ENCODE assay signal across 18 cellular contexts in genomic region chr9:88056876-88057275, GRCh38.
DNase-seq lines count a peak whose midpoint lies in the region; ATAC-seq, FAIRE-seq and TF ChIP-seq lines count a peak whose summit lies in the region.
"Had no signal": no experiment of that assay in that cellular context is flagged by ENCODE, and none has a peak within 500 bp of the region (broad histone marks: within the 10 kb centered on the region; RNA-seq: fewer than 3 reads in every experiment).

No MANE protein-coding gene starts in this region.

- H3K4me3 ChIP-seq in MG63, result no peak overlapping the region
- H3K4me3 ChIP-seq in bronchial epithelial cell (ENCODE audit: low read depth, low read length), result no peak overlapping the region
- H3K4me3 ChIP-seq: left lung, neural progenitor cell had no signal

- TF ChIP-seq CTCF in bronchial epithelial cell (IDR thresholded peaks at IDR 0.05; ENCODE audit: insufficient read depth, low read length, severe bottlenecking), result no peak

- no peaks in the 10 kb centered on the region for H3K27me3 ChIP-seq in MG63
- H3K27me3 ChIP-seq in bronchial epithelial cell (ENCODE audit: control insufficient read depth, insufficient read depth, low read length), result no peaks in the 10 kb centered on the region
- H3K27me3 ChIP-seq: left lung, neural progenitor cell had no signal

- no peaks in the 10 kb centered on the region for H3K9me3 ChIP-seq in MG63
- H3K9me3 ChIP-seq: left lung had no signal

- H3K36me3 ChIP-seq in MG63, result no peaks in the 10 kb centered on the region
- no peaks in the 10 kb centered on the region for H3K36me3 ChIP-seq in bronchial epithelial cell (ENCODE audit: control insufficient read depth, insufficient read depth, low read length)
- H3K36me3 ChIP-seq: left lung, neural progenitor cell had no signal

- DNase-seq in EH (ENCODE audit: low read depth) (peak; percentile 51), MG63 (peak; percentile 50), bronchial epithelial cell (ENCODE audit: low read depth) (peak; percentile 57), kidney glomerular epithelial cell (lab: John Stamatoyannopoulos, UW) (peak; percentile 11), dermis blood vessel endothelial cell (no peak)
- DNase-seq: activated CD4-positive, alpha-beta T cell treated with anti-CD3 and anti-CD28 coated beads for 48 hours; activated CD8-positive, alpha-beta memory T cell treated with anti-CD3 and anti-CD28 coated beads, Interleukin-2, amount 10 ng/mL, durations not matched to agents 7 days and 5 days; activated naive CD8-positive, alpha-beta T cell treated with anti-CD3 and anti-CD28 coated beads, Interleukin-2, amount 10 ng/mL, durations not matched to agents 7 days and 5 days; caudate nucleus; left lung; NCI-H187; NCI-H2227 treated with DMSO at 0.1 percent for 48 hours; NCI-H82 had no signal

- ATAC-seq in HG03097 (IDR thresholded peaks at IDR 0.05; ENCODE audit: low FRiP score, unreplicated experiment) (no peak), GM21723 (IDR thresholded peaks at IDR 0.05; ENCODE audit: unreplicated experiment) (no peak), GM18870 (IDR thresholded peaks at IDR 0.05; ENCODE audit: unreplicated experiment) (no peak)
- ATAC-seq: activated CD8-positive, alpha-beta memory T cell treated with anti-CD3 and anti-CD28 coated beads, Interleukin-2, amount 10 ng/mL, durations not matched to agents 7 days and 5 days; left lung had no signal

- FAIRE-seq in bronchial epithelial cell (lab: Jason Lieb, UNC), result no peak
- FAIRE-seq: GM18507 had no signal
